In genomic region chr22:28933321-28933720, GRCh38 we compare ENCODE assay signal across 21 cellular contexts.
"Had no signal": no experiment of that assay in that cellular context is flagged by ENCODE, and none has a peak within 500 bp of the region (broad histone marks: within the 10 kb centered on the region; RNA-seq: fewer than 3 reads in every experiment).

No MANE protein-coding gene starts in this region.

- H3K4me1 ChIP-seq: parathyroid adenoma had no signal

- H3K4me2 ChIP-seq: smooth muscle cell had no signal

- H3K4me1 Mint-ChIP-seq: activated CD4-positive, alpha-beta memory T cell treated with anti-CD3 and anti-CD28 coated beads, Interleukin-2, amount 10 ng/mL, durations not matched to agents 7 days and 5 days; activated CD4-positive, alpha-beta T cell treated with anti-CD3 and anti-CD28 coated beads, Interleukin-2, amount 10 ng/mL, durations not matched to agents 24 days and 14 days; activated naive CD4-positive, alpha-beta T cell treated with anti-CD3 and anti-CD28 coated beads, Interleukin-2, amount 50 U/mL, for 24 hours had no signal

- H3K9me3 ChIP-seq: ascending aorta, esophagus muscularis mucosa, stomach, suprapubic skin, tibial nerve had no signal

- H3K36me3 ChIP-seq: ascending aorta, esophagus muscularis mucosa, stomach, suprapubic skin, tibial nerve had no signal

- H3K27me3 ChIP-seq: ascending aorta, esophagus muscularis mucosa, stomach, suprapubic skin, tibial nerve had no signal

- H3K27ac ChIP-seq: ascending aorta, esophagus muscularis mucosa, parathyroid adenoma, stomach, suprapubic skin, tibial nerve had no signal

- H3K9me3 Mint-ChIP-seq: activated CD4-positive, alpha-beta memory T cell treated with anti-CD3 and anti-CD28 coated beads, Interleukin-2, amount 10 ng/mL, durations not matched to agents 7 days and 5 days; activated CD4-positive, alpha-beta T cell treated with anti-CD3 and anti-CD28 coated beads, Interleukin-2, amount 10 ng/mL, durations not matched to agents 24 days and 14 days; activated naive CD4-positive, alpha-beta T cell treated with anti-CD3 and anti-CD28 coated beads, Interleukin-2, amount 50 U/mL, for 24 hours; natural killer cell treated with Interleukin-12 subunit alpha and Interleukin-12 subunit beta and Interleukin-15 and Interleukin-18, amount 100 ng/mL, for 72 hours; stimulated activated memory B cell treated with anti-CD40 and anti-IgM and Interleukin-4, amounts not matched to agents 10 μg/mL and 1 μg/mL and 100 μg/mL, for 72 hours had no signal

- H3K4me3 ChIP-seq: ascending aorta, esophagus muscularis mucosa, smooth muscle cell, stomach, suprapubic skin, tibial nerve had no signal

- H3K27ac Mint-ChIP-seq: activated CD4-positive, alpha-beta memory T cell treated with anti-CD3 and anti-CD28 coated beads, Interleukin-2, amount 10 ng/mL, durations not matched to agents 7 days and 5 days; activated CD4-positive, alpha-beta T cell treated with anti-CD3 and anti-CD28 coated beads, Interleukin-2, amount 10 ng/mL, durations not matched to agents 24 days and 14 days; activated naive CD4-positive, alpha-beta T cell treated with anti-CD3 and anti-CD28 coated beads, Interleukin-2, amount 50 U/mL, for 24 hours; natural killer cell treated with Interleukin-12 subunit alpha and Interleukin-12 subunit beta and Interleukin-15 and Interleukin-18, amount 100 ng/mL, for 72 hours; stimulated activated memory B cell treated with anti-CD40 and anti-IgM and Interleukin-4, amounts not matched to agents 10 μg/mL and 1 μg/mL and 100 μg/mL, for 72 hours had no signal

- DNase-seq: activated CD4-positive, alpha-beta memory T cell treated with anti-CD3 and anti-CD28 coated beads, Interleukin-2, amount 10 ng/mL, durations not matched to agents 7 days and 5 days; activated CD4-positive, alpha-beta T cell treated with anti-CD3 and anti-CD28 coated beads, Interleukin-2, amount 10 ng/mL, durations not matched to agents 24 days and 14 days; activated gamma-delta T cell treated with Interleukin-2 at 50 U/mL for 16 hours; activated T-cell treated with anti-CD3 and anti-CD28 coated beads for 4 hours; central memory CD4-positive, alpha-beta T cell; dermis blood vessel endothelial cell; effector memory CD4-positive, alpha-beta T cell; hypothalamus; left colon; mammary epithelial cell; stimulated activated CD4-positive, alpha-beta T cell treated with anti-CD3 and anti-CD28 coated beads, Interleukin-15, amount 100 ng/mL, for 24 hours; stomach had no signal

- H2AFZ ChIP-seq: parathyroid adenoma had no signal

- H3K36me3 Mint-ChIP-seq: natural killer cell treated with Interleukin-12 subunit alpha and Interleukin-12 subunit beta and Interleukin-15 and Interleukin-18, amount 100 ng/mL, for 72 hours; stimulated activated memory B cell treated with anti-CD40 and anti-IgM and Interleukin-4, amounts not matched to agents 10 μg/mL and 1 μg/mL and 100 μg/mL, for 72 hours had no signal

- H3K4me3 Mint-ChIP-seq: activated CD4-positive, alpha-beta memory T cell treated with anti-CD3 and anti-CD28 coated beads, Interleukin-2, amount 10 ng/mL, durations not matched to agents 7 days and 5 days; activated CD4-positive, alpha-beta T cell treated with anti-CD3 and anti-CD28 coated beads, Interleukin-2, amount 10 ng/mL, durations not matched to agents 24 days and 14 days; activated naive CD4-positive, alpha-beta T cell treated with anti-CD3 and anti-CD28 coated beads, Interleukin-2, amount 50 U/mL, for 24 hours; natural killer cell treated with Interleukin-12 subunit alpha and Interleukin-12 subunit beta and Interleukin-15 and Interleukin-18, amount 100 ng/mL, for 72 hours; stimulated activated memory B cell treated with anti-CD40 and anti-IgM and Interleukin-4, amounts not matched to agents 10 μg/mL and 1 μg/mL and 100 μg/mL, for 72 hours had no signal

- H3K9ac ChIP-seq: parathyroid adenoma had no signal
